In genomic region chr12:121819212-121819949, GRCh38 we compare ENCODE assay signal across 19 cellular contexts. TPM values are rescaled to one million over a fixed set of nuclear protein-coding genes. Genes with fewer than 3 reads are reported as not detected.
A peak's percentile ranks its signal among the peaks of the same experiment; 100 is the strongest.
DNase-seq lines count a peak whose midpoint lies in the region; ATAC-seq, FAIRE-seq and TF ChIP-seq lines count a peak whose summit lies in the region.
"Had no signal": no experiment of that assay in that cellular context is flagged by ENCODE, and none has a peak within 500 bp of the region (broad histone marks: within the 10 kb centered on the region; RNA-seq: fewer than 3 reads in every experiment).

No MANE protein-coding gene starts in this region.

- H3K4me1 Mint-ChIP-seq in T-helper 17 cell (peaks cover 10% of the 10 kb centered on the region), neural progenitor cell (no peaks in the 10 kb centered on the region)
- H3K4me1 Mint-ChIP-seq: CD14-positive monocyte had no signal

- 93% methylated on average over 20 of the region's 22 CpGs for whole genome bisulfite sequencing in HepG2 (ENCODE audit: low lambda C conversion rate)
- WGBS in right lobe of liver (ENCODE audit: insufficient coverage, low coverage, low lambda C conversion rate, missing lambda C conversion rate): 90% methylated on average over 6 of the region's 22 CpGs

- H3K36me3 Mint-ChIP-seq in T-helper 17 cell (ENCODE audit: low read depth) (peaks cover 3% of the 10 kb centered on the region), neural progenitor cell (peaks cover 19% of the 10 kb centered on the region)

- H3K36me3 ChIP-seq in HepG2 (replicated peaks in 1 of 2; ENCODE audit: control insufficient read depth in 1 of 2, insufficient read depth in 2 of 2, low read length in 2 of 2) (peaks cover 29 to 64% of the 10 kb centered on the region in 2 experiments), right lobe of liver (peaks cover 16 to 96% (median 55%) of the 10 kb centered on the region in 4 donors), neural progenitor cell (no peaks in the 10 kb centered on the region), MG63 (peaks cover 74% of the 10 kb centered on the region)

- no peak for TF ChIP-seq POLR2A in HepG2 (IDR thresholded peaks at IDR 0.05; ENCODE audit: insufficient read depth in 1 of 2, low read depth in 2 of 2, low read length in 2 of 2)
- no peak for TF ChIP-seq POLR2A in right lobe of liver (IDR thresholded peaks at IDR 0.05)

- peak overlapping the region; percentile 53 for H3K27ac Mint-ChIP-seq in T-helper 17 cell
- H3K27ac Mint-ChIP-seq in neural progenitor cell: peak overlapping the region; percentile 46

- CTCF ChIA-PET in HepG2 (lab: Yijun Ruan, JAX; ENCODE audit: low intra/inter-chr PET ratio, low total read pairs): no interaction called here

- BruUV-seq in HepG2 (replicated peaks; lab: Mats Ljungman, UMichigan): no TSS peak

- no peaks in the 10 kb centered on the region for H3K9me3 ChIP-seq in HepG2 (ENCODE audit: low read length)
- H3K9me3 ChIP-seq in right lobe of liver: no peaks in the 10 kb centered on the region
- no peaks in the 10 kb centered on the region for H3K9me3 ChIP-seq in T-helper 17 cell (ENCODE audit: control insufficient read depth, low read length, poor library complexity, severe bottlenecking)
- no peaks in the 10 kb centered on the region for H3K9me3 ChIP-seq in neural progenitor cell (ENCODE audit: low read depth)
- no peaks in the 10 kb centered on the region for H3K9me3 ChIP-seq in MG63
- H3K9me3 ChIP-seq: SJCRH30 had no signal

- H3K4me3 Mint-ChIP-seq in T-helper 17 cell: no peak overlapping the region
- H3K4me3 Mint-ChIP-seq in neural progenitor cell: peak overlapping the region; percentile 64
- H3K4me3 Mint-ChIP-seq: CD14-positive monocyte had no signal

- intact Hi-C loops in HepG2 (cut with micrococcal nuclease; ENCODE audit: unreplicated experiment) (no loop called here), right lobe of liver (cut with DNase I) (loop anchor here in 1 of 2 donors (10.0 kb wide), 1 partner anchor 75 kb away; no protein-coding TSS in a partner anchor)

- H3K27me3 Mint-ChIP-seq in T-helper 17 cell: no peaks in the 10 kb centered on the region
- H3K27me3 Mint-ChIP-seq in neural progenitor cell (ENCODE audit: insufficient read depth, low read depth): peaks cover 8% of the 10 kb centered on the region

- POLR2A ChIA-PET in HepG2 (lab: Yijun Ruan, JAX): no interaction called here

- TF ChIP-seq CTCF in HepG2 (CRISPR knock-in tag; IDR thresholded peaks at IDR 0.05) (no peak), right lobe of liver (IDR thresholded peaks at IDR 0.05) (no peak), neural progenitor cell (IDR thresholded peaks at IDR 0.05) (no peak)

- no peak overlapping the region for H3K27ac ChIP-seq in HepG2 (ENCODE audit: extremely low read length, insufficient read depth, low read length)
- no peak overlapping the region for H3K27ac ChIP-seq in right lobe of liver
- H3K27ac ChIP-seq in neural progenitor cell: no peak overlapping the region
- H3K27ac ChIP-seq: KMS-11, PC-9, SJCRH30 had no signal

- H3F3A ChIP-seq in neural progenitor cell (ENCODE audit: low read depth): no peaks in the 10 kb centered on the region

- no peak for FAIRE-seq in HepG2 (lab: Jason Lieb, UNC)
- FAIRE-seq: H1 had no signal

- H3K79me2 ChIP-seq in HepG2 (ENCODE audit: insufficient read depth, low read length) (no peaks in the 10 kb centered on the region), neural progenitor cell (ENCODE audit: low read depth) (peaks cover 8% of the 10 kb centered on the region)

- H3K9me3 Mint-ChIP-seq in neural progenitor cell: no peaks in the 10 kb centered on the region
- H3K9me3 Mint-ChIP-seq: CD14-positive monocyte had no signal

- H3K4me2 ChIP-seq in HepG2 (ENCODE audit: low read depth, low read length) (no peak overlapping the region), neural progenitor cell (no peak overlapping the region)
- H3K4me2 ChIP-seq: KMS-11, PC-9 had no signal

- H4K20me1 ChIP-seq in HepG2 (ENCODE audit: insufficient read depth, low read length) (no peaks in the 10 kb centered on the region), neural progenitor cell (ENCODE audit: low read depth) (no peaks in the 10 kb centered on the region)

- ATAC-seq in HepG2: no peak
- ATAC-seq in right lobe of liver: no peak
- ATAC-seq in T-helper 17 cell: no peak
- ATAC-seq in HG03521 (IDR thresholded peaks at IDR 0.05; ENCODE audit: unreplicated experiment): no peak

- no peak for TF ChIP-seq RAD21 in HepG2 (CRISPR knock-in tag; IDR thresholded peaks at IDR 0.05)

- DNase-seq in HepG2 (ENCODE audit: low spot score) (no peak), right lobe of liver (no peak), T-helper 17 cell (no peak), neural progenitor cell (ENCODE audit: low spot score) (no peak), T-helper 9 cell (no peak), MG63 (no peak)
- DNase-seq: ACHN, DMS79, NCI-H1417 treated with DMSO at 0.1 percent for 48 hours, NCI-H187 treated with DMSO at 0.1 percent for 48 hours, NCI-H226, NCI-H524, NCI-H82, PC-9, SJCRH30 had no signal

- no peaks in the 10 kb centered on the region for H3K27me3 ChIP-seq in HepG2 (ENCODE audit: control insufficient read depth in 1 of 2, insufficient read depth in 2 of 2, low read length in 2 of 2)
- no peaks in the 10 kb centered on the region for H3K27me3 ChIP-seq in right lobe of liver
- H3K27me3 ChIP-seq in neural progenitor cell: no peaks in the 10 kb centered on the region
- no peaks in the 10 kb centered on the region for H3K27me3 ChIP-seq in MG63
- H3K27me3 ChIP-seq: SJCRH30 had no signal

- H3K4me1 ChIP-seq in HepG2 (ENCODE audit: insufficient read depth, low read length): no peaks in the 10 kb centered on the region
- no peaks in the 10 kb centered on the region for H3K4me1 ChIP-seq in right lobe of liver
- no peaks in the 10 kb centered on the region for H3K4me1 ChIP-seq in neural progenitor cell
- H3K4me1 ChIP-seq: SJCRH30 had no signal

- H3K4me3 ChIP-seq in HepG2 (replicated peaks in 1 of 3; ENCODE audit: insufficient read depth in 1 of 3, low read depth in 2 of 3, low read length in 3 of 3): no peak overlapping the region
- no peak overlapping the region for H3K4me3 ChIP-seq in right lobe of liver
- H3K4me3 ChIP-seq in neural progenitor cell: no peak overlapping the region
- H3K4me3 ChIP-seq in MG63: no peak overlapping the region
- H3K4me3 ChIP-seq: PC-9, SJCRH30 had no signal

- TF ChIP-seq EP300 in HepG2 (IDR thresholded peaks at IDR 0.05; ENCODE audit: low read depth in 2 of 2, low read length in 2 of 2) (no peak), HepG2 (CRISPR knock-in tag; IDR thresholded peaks at IDR 0.05; ENCODE audit: borderline replicate concordance) (no peak)

- H2AFZ ChIP-seq in HepG2 (ENCODE audit: low read length) (no peak overlapping the region), neural progenitor cell (replicated peaks) (no peak overlapping the region)
- H2AFZ ChIP-seq: PC-9 had no signal

- in situ Hi-C loops in HepG2 (cut with HindIII; ENCODE audit: extremely low pct_ligation_motif_present, low pct_unique_long_range_greater_than_20kb): no loop called here

- H3K9ac ChIP-seq in HepG2 (ENCODE audit: insufficient read depth, low read depth, low read length): no peak overlapping the region
- H3K9ac ChIP-seq in neural progenitor cell: no peak overlapping the region
- H3K9ac ChIP-seq: KMS-11 had no signal

RNA-seq across cellular contexts. Expression of gene SETD1B, which starts 15.6 kb away (rescaled TPM):
- total RNA-seq in HepG2 (2016; rRNA removed; fragmentation: Illumina TruSeq; extraction: Trizol) (1.4 and 1.8 TPM in 2 replicates), right lobe of liver (10 to 100 TPM in 3 of 6 experiments, 1 to 10 TPM in 3; 3.7 to 20.0 (median 9.3) TPM), T-helper 17 cell (10 to 100 TPM; 54.5 to 64.1 TPM), neural progenitor cell (ENCODE audit: low replicate concordance) (1.8 and 4.4 TPM in 2 replicates)
- 0.40 and 0.44 TPM in 2 replicates for total RNA-seq in HepG2 (2016; cell fraction: cytosol; rRNA removed; fragmentation: Illumina TruSeq; extraction: Trizol; ENCODE audit: low read depth)
- 1.3 TPM in 2 replicates for total RNA-seq in HepG2 (2016; cell fraction: insoluble cytoplasmic fraction; rRNA removed; fragmentation: Illumina TruSeq; extraction: Trizol)
- 1.3 and 1.4 TPM in 2 replicates for total RNA-seq in HepG2 (2016; cell fraction: membrane; rRNA removed; fragmentation: Illumina TruSeq; extraction: Trizol)
- 2.7 and 3.3 TPM in 2 replicates for total RNA-seq in HepG2 (2016; cell fraction: nucleus; rRNA removed; fragmentation: Illumina TruSeq; extraction: Trizol)
- 1.1 and 1.3 TPM in 2 replicates for polyA plus RNA-seq in HepG2 (2011; rRNA removed)
- 0.43 and 0.51 TPM in 2 replicates for polyA plus RNA-seq in HepG2 (2011; cell fraction: cytosol; rRNA removed)
- 9.3 TPM in 2 replicates for polyA plus RNA-seq in HepG2 (2011; cell fraction: nucleus; rRNA removed)
- 4.2 and 6.2 TPM in 2 replicates for polyA plus RNA-seq in HepG2 (2012)
- 0.32 and 0.34 TPM in 2 replicates for polyA plus RNA-seq in HepG2 (2016; cell fraction: cytosol; fragmentation: Illumina TruSeq; extraction: Trizol; ENCODE audit: low read depth)
- 2.6 and 3.8 TPM in 2 replicates for polyA plus RNA-seq in HepG2 (2016; cell fraction: insoluble cytoplasmic fraction; fragmentation: Illumina TruSeq; extraction: Trizol; ENCODE audit: low read depth)
- polyA plus RNA-seq in HepG2 (2016; cell fraction: membrane; fragmentation: Illumina TruSeq; extraction: Trizol; ENCODE audit: low read depth): 0.70 and 0.76 TPM in 2 replicates
- polyA plus RNA-seq in HepG2 (2016; cell fraction: nucleus; fragmentation: Illumina TruSeq; extraction: Trizol; ENCODE audit: insufficient read depth, low read depth): 16.0 and 18.9 TPM in 2 replicates
- 2.1 and 4.2 TPM in 2 replicates for polyA minus RNA-seq in HepG2 (2011; rRNA and poly(A)+ RNA removed; ENCODE audit: low replicate concordance)
- polyA minus RNA-seq in HepG2 (2011; cell fraction: cytosol; rRNA and poly(A)+ RNA removed): 1.8 and 2.5 TPM in 2 replicates
- polyA minus RNA-seq in HepG2 (2011; cell fraction: nucleus; rRNA and poly(A)+ RNA removed): 3.6 and 4.4 TPM in 2 replicates
- 1.0 and 1.1 TPM in 2 replicates for total RNA-seq in MG63 (2014; rRNA removed; shearing (Covaris generic); ENCODE audit: low replicate concordance)

RNA-seq across cellular contexts. Expression of gene RHOF, which starts 25.9 kb away (rescaled TPM):
- total RNA-seq in HepG2 (2016; rRNA removed; fragmentation: Illumina TruSeq; extraction: Trizol) (11.0 and 14.6 TPM in 2 replicates), right lobe of liver (10 to 100 TPM in 2 of 6 experiments, 1 to 10 TPM in 4; 3.7 to 16.2 (median 5.0) TPM), T-helper 17 cell (100 to 1,000 TPM; 121 to 122 TPM), neural progenitor cell (ENCODE audit: low replicate concordance) (20.1 and 30.8 TPM in 2 replicates)
- total RNA-seq in HepG2 (2016; cell fraction: cytosol; rRNA removed; fragmentation: Illumina TruSeq; extraction: Trizol; ENCODE audit: low read depth): 10.8 and 12.5 TPM in 2 replicates
- 9.8 and 14.8 TPM in 2 replicates for total RNA-seq in HepG2 (2016; cell fraction: insoluble cytoplasmic fraction; rRNA removed; fragmentation: Illumina TruSeq; extraction: Trizol)
- total RNA-seq in HepG2 (2016; cell fraction: membrane; rRNA removed; fragmentation: Illumina TruSeq; extraction: Trizol): 18.2 and 24.9 TPM in 2 replicates
- 14.1 and 17.3 TPM in 2 replicates for total RNA-seq in HepG2 (2016; cell fraction: nucleus; rRNA removed; fragmentation: Illumina TruSeq; extraction: Trizol)
- polyA plus RNA-seq in HepG2 (2011; rRNA removed): 31.3 and 32.2 TPM in 2 replicates
- polyA plus RNA-seq in HepG2 (2011; cell fraction: cytosol; rRNA removed): 28.4 and 38.7 TPM in 2 replicates
- polyA plus RNA-seq in HepG2 (2011; cell fraction: nucleus; rRNA removed): 37.5 and 40.2 TPM in 2 replicates
- polyA plus RNA-seq in HepG2 (2012): 10.8 and 12.9 TPM in 2 replicates
- polyA plus RNA-seq in HepG2 (2016; cell fraction: cytosol; fragmentation: Illumina TruSeq; extraction: Trizol; ENCODE audit: low read depth): 19.8 and 23.7 TPM in 2 replicates
- polyA plus RNA-seq in HepG2 (2016; cell fraction: insoluble cytoplasmic fraction; fragmentation: Illumina TruSeq; extraction: Trizol; ENCODE audit: low read depth): 19.7 and 25.0 TPM in 2 replicates
- polyA plus RNA-seq in HepG2 (2016; cell fraction: membrane; fragmentation: Illumina TruSeq; extraction: Trizol; ENCODE audit: low read depth): 27.0 and 27.4 TPM in 2 replicates
- 24.9 and 31.1 TPM in 2 replicates for polyA plus RNA-seq in HepG2 (2016; cell fraction: nucleus; fragmentation: Illumina TruSeq; extraction: Trizol; ENCODE audit: insufficient read depth, low read depth)
- polyA minus RNA-seq in HepG2 (2011; rRNA and poly(A)+ RNA removed; ENCODE audit: low replicate concordance): 46.1 and 174 TPM in 2 replicates
- polyA minus RNA-seq in HepG2 (2011; cell fraction: cytosol; rRNA and poly(A)+ RNA removed): 32.2 and 38.9 TPM in 2 replicates
- polyA minus RNA-seq in HepG2 (2011; cell fraction: nucleus; rRNA and poly(A)+ RNA removed): 32.4 and 35.6 TPM in 2 replicates
- total RNA-seq in MG63 (2014; rRNA removed; shearing (Covaris generic); ENCODE audit: low replicate concordance): 0.20 and 6.3 TPM in 2 replicates

RNA-seq across cellular contexts. Expression of gene HPD, which starts 39.3 kb away (rescaled TPM):
- 120 and 138 TPM in 2 replicates for total RNA-seq in HepG2 (2016; rRNA removed; fragmentation: Illumina TruSeq; extraction: Trizol)
- 101 and 114 TPM in 2 replicates for total RNA-seq in HepG2 (2016; cell fraction: cytosol; rRNA removed; fragmentation: Illumina TruSeq; extraction: Trizol; ENCODE audit: low read depth)
- total RNA-seq in HepG2 (2016; cell fraction: insoluble cytoplasmic fraction; rRNA removed; fragmentation: Illumina TruSeq; extraction: Trizol): 120 and 121 TPM in 2 replicates
- total RNA-seq in HepG2 (2016; cell fraction: membrane; rRNA removed; fragmentation: Illumina TruSeq; extraction: Trizol): 212 and 224 TPM in 2 replicates
- total RNA-seq in HepG2 (2016; cell fraction: nucleus; rRNA removed; fragmentation: Illumina TruSeq; extraction: Trizol): 62.9 and 70.7 TPM in 2 replicates
- 195 and 197 TPM in 2 replicates for polyA plus RNA-seq in HepG2 (2011; rRNA removed)
- 257 and 265 TPM in 2 replicates for polyA plus RNA-seq in HepG2 (2011; cell fraction: cytosol; rRNA removed)
- 119 and 130 TPM in 2 replicates for polyA plus RNA-seq in HepG2 (2011; cell fraction: nucleus; rRNA removed)
- polyA plus RNA-seq in HepG2 (2012): 157 and 186 TPM in 2 replicates
- polyA plus RNA-seq in HepG2 (2016; cell fraction: cytosol; fragmentation: Illumina TruSeq; extraction: Trizol; ENCODE audit: low read depth): 191 and 212 TPM in 2 replicates
- 130 and 165 TPM in 2 replicates for polyA plus RNA-seq in HepG2 (2016; cell fraction: insoluble cytoplasmic fraction; fragmentation: Illumina TruSeq; extraction: Trizol; ENCODE audit: low read depth)
- 312 and 339 TPM in 2 replicates for polyA plus RNA-seq in HepG2 (2016; cell fraction: membrane; fragmentation: Illumina TruSeq; extraction: Trizol; ENCODE audit: low read depth)
- 122 and 126 TPM in 2 replicates for polyA plus RNA-seq in HepG2 (2016; cell fraction: nucleus; fragmentation: Illumina TruSeq; extraction: Trizol; ENCODE audit: insufficient read depth, low read depth)
- 5.0 and 114 TPM in 2 replicates for polyA minus RNA-seq in HepG2 (2011; rRNA and poly(A)+ RNA removed; ENCODE audit: low replicate concordance)
- 74.4 and 100 TPM in 2 replicates for polyA minus RNA-seq in HepG2 (2011; cell fraction: cytosol; rRNA and poly(A)+ RNA removed)
- 56.0 and 68.5 TPM in 2 replicates for polyA minus RNA-seq in HepG2 (2011; cell fraction: nucleus; rRNA and poly(A)+ RNA removed)
- 1,000 to 10,000 TPM in 4 of 6 experiments, 100 to 1,000 TPM in 2; 649 to 1,803 (median 1,080) TPM for total RNA-seq in right lobe of liver
- total RNA-seq in T-helper 17 cell: not detected
- not detected in 2 replicates for total RNA-seq in neural progenitor cell (ENCODE audit: low replicate concordance)
- total RNA-seq in MG63 (2014; rRNA removed; shearing (Covaris generic); ENCODE audit: low replicate concordance): 0.56 and 3.1 TPM in 2 replicates
- total RNA-seq: SJCRH30 had no signal

Comparison
In these comparisons a context has a peak if more than half of its experiments do, and no peak if none do; other contexts are left out.
1. RNA of gene HPD, which starts 39.3 kb away (total RNA-seq): 649 to 1,803 TPM in right lobe of liver and 62.9 to 224 TPM in HepG2; 0.56 to 3.1 TPM in MG63, not detected in T-helper 17 cell and not detected in neural progenitor cell; every median in the first group is over 10 times any median in the second.